Comparison of ENCODE assay signal across 23 cellular contexts in the genomic region with DNA sequence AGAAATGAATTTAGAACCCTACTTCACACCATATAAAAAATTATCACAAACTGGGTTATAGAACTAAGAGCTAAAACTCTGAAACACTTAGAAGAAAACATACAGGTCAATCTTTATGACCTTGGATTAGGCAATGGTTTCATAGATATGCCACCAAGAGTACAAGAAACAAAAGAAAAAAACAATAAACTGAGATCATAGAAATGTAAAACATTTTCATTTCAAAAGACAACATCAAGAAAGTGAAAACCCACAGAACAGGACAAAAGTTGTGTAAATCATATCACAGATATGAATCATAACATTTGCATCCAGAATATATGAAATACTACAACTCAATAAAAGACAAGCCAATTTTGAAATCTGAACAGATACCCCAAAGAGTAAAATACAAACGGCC.
DNase-seq lines count a peak whose midpoint lies in the region; ATAC-seq and TF ChIP-seq lines count a peak whose summit lies in the region.
"Had no signal": no experiment of that assay in that cellular context is flagged by ENCODE, and none has a peak within 500 bp of the region (broad histone marks: within the 10 kb centered on the region; RNA-seq: fewer than 3 reads in every experiment).

No MANE protein-coding gene starts in this region.

- H3K9me3 Mint-ChIP-seq in stimulated activated naive CD8-positive, alpha-beta T cell treated with anti-CD3 and anti-CD28 coated beads, Interleukin-15, Interleukin-2, amounts not matched to agents 100 ng/mL and 50 ng/mL, for 24 hours = peaks cover 3% of the 10 kb centered on the region
- H3K9me3 Mint-ChIP-seq in activated T-helper 2 cell treated with anti-CD3 and anti-CD28 coated beads, Interferon-gamma antibody, Interleukin-2, Interleukin-4, amounts not matched to agents 10 μg/mL and 5 μg/mL and 100 μg/mL, durations not matched to agents 14 hours and 24 hours and 36 hours = peaks cover 29% of the 10 kb centered on the region
- H3K9me3 Mint-ChIP-seq in stimulated activated naive CD8-positive, alpha-beta T cell treated with anti-CD3 and anti-CD28 coated beads, Interleukin-15, amount 100 ng/mL, for 72 hours = no peaks in the 10 kb centered on the region
- H3K9me3 Mint-ChIP-seq: activated B cell treated with CpG ODN at 0.5 μM for 24 hours had no signal

- intact Hi-C loops in activated T-helper 2 cell treated with anti-CD3 and anti-CD28 coated beads, Interferon-gamma antibody, Interleukin-2, Interleukin-4, amounts not matched to agents 10 μg/mL and 5 μg/mL and 100 μg/mL, durations not matched to agents 14 hours and 24 hours and 36 hours (cut with micrococcal nuclease) = loop anchor here (2.0 kb wide), 1 partner anchor 20 kb away; no protein-coding TSS in a partner anchor

- peaks cover 53% of the 10 kb centered on the region for H3K36me3 Mint-ChIP-seq in stimulated activated naive CD8-positive, alpha-beta T cell treated with anti-CD3 and anti-CD28 coated beads, Interleukin-15, Interleukin-2, amounts not matched to agents 100 ng/mL and 50 ng/mL, for 24 hours (ENCODE audit: low read depth)
- peaks cover 62% of the 10 kb centered on the region for H3K36me3 Mint-ChIP-seq in activated T-helper 2 cell treated with anti-CD3 and anti-CD28 coated beads, Interferon-gamma antibody, Interleukin-2, Interleukin-4, amounts not matched to agents 10 μg/mL and 5 μg/mL and 100 μg/mL, durations not matched to agents 14 hours and 24 hours and 36 hours (ENCODE audit: low read depth)

- peaks cover 26% of the 10 kb centered on the region for H3K4me1 ChIP-seq in foreskin keratinocyte
- no peaks in the 10 kb centered on the region for H3K4me1 ChIP-seq in BE2C

- peak overlapping the region; percentile 3 for H3K27ac Mint-ChIP-seq in stimulated activated naive CD8-positive, alpha-beta T cell treated with anti-CD3 and anti-CD28 coated beads, Interleukin-15, Interleukin-2, amounts not matched to agents 100 ng/mL and 50 ng/mL, for 24 hours
- peak overlapping the region; percentile 10 for H3K27ac Mint-ChIP-seq in activated T-helper 2 cell treated with anti-CD3 and anti-CD28 coated beads, Interferon-gamma antibody, Interleukin-2, Interleukin-4, amounts not matched to agents 10 μg/mL and 5 μg/mL and 100 μg/mL, durations not matched to agents 14 hours and 24 hours and 36 hours
- peak overlapping the region in 1 of 2 donors; percentile 54 for H3K27ac Mint-ChIP-seq in stimulated activated naive CD8-positive, alpha-beta T cell treated with anti-CD3 and anti-CD28 coated beads, Interleukin-15, amount 100 ng/mL, for 72 hours
- H3K27ac Mint-ChIP-seq: activated B cell treated with CpG ODN at 0.5 μM for 24 hours; progenitor cell of endocrine pancreas; T-helper 2 cell treated with Interferon-gamma antibody and Interleukin-4, amounts not matched to agents 5 μg/mL and 100 μg/mL, for 36 hours had no signal

- ATAC-seq in stimulated activated naive CD8-positive, alpha-beta T cell treated with anti-CD3 and anti-CD28 coated beads, Interleukin-15, Interleukin-2, amounts not matched to agents 100 U/mL and 50 U/mL, for 24 hours = no peak
- peak; percentile 72 for ATAC-seq in stimulated activated naive CD8-positive, alpha-beta T cell treated with anti-CD3 and anti-CD28 coated beads, Interleukin-15, amount 100 ng/mL, for 72 hours
- ATAC-seq in foreskin keratinocyte = no peak
- ATAC-seq: body of pancreas, gastroesophageal sphincter, upper lobe of right lung had no signal

- peak overlapping the region; percentile 9 for H3K4me3 Mint-ChIP-seq in stimulated activated naive CD8-positive, alpha-beta T cell treated with anti-CD3 and anti-CD28 coated beads, Interleukin-15, Interleukin-2, amounts not matched to agents 100 ng/mL and 50 ng/mL, for 24 hours
- no peak overlapping the region for H3K4me3 Mint-ChIP-seq in activated T-helper 2 cell treated with anti-CD3 and anti-CD28 coated beads, Interferon-gamma antibody, Interleukin-2, Interleukin-4, amounts not matched to agents 10 μg/mL and 5 μg/mL and 100 μg/mL, durations not matched to agents 14 hours and 24 hours and 36 hours (ENCODE audit: low read depth)
- peak overlapping the region; percentile 50 to 62 for H3K4me3 Mint-ChIP-seq in stimulated activated naive CD8-positive, alpha-beta T cell treated with anti-CD3 and anti-CD28 coated beads, Interleukin-15, amount 100 ng/mL, for 72 hours
- H3K4me3 Mint-ChIP-seq: activated B cell treated with CpG ODN at 0.5 μM for 24 hours; T-helper 2 cell treated with Interferon-gamma antibody and Interleukin-4, amounts not matched to agents 5 μg/mL and 100 μg/mL, for 36 hours had no signal

- H3K27me3 Mint-ChIP-seq in stimulated activated naive CD8-positive, alpha-beta T cell treated with anti-CD3 and anti-CD28 coated beads, Interleukin-15, Interleukin-2, amounts not matched to agents 100 ng/mL and 50 ng/mL, for 24 hours = no peaks in the 10 kb centered on the region
- H3K27me3 Mint-ChIP-seq in activated T-helper 2 cell treated with anti-CD3 and anti-CD28 coated beads, Interferon-gamma antibody, Interleukin-2, Interleukin-4, amounts not matched to agents 10 μg/mL and 5 μg/mL and 100 μg/mL, durations not matched to agents 14 hours and 24 hours and 36 hours (ENCODE audit: low read depth) = no peaks in the 10 kb centered on the region
- no peaks in the 10 kb centered on the region for H3K27me3 Mint-ChIP-seq in stimulated activated naive CD8-positive, alpha-beta T cell treated with anti-CD3 and anti-CD28 coated beads, Interleukin-15, amount 100 ng/mL, for 72 hours
- H3K27me3 Mint-ChIP-seq: activated B cell treated with CpG ODN at 0.5 μM for 24 hours, progenitor cell of endocrine pancreas had no signal

- peaks cover 2% of the 10 kb centered on the region; the same call in 1 of the 2 replicates for H3K36me3 ChIP-seq in BE2C
- H3K36me3 ChIP-seq: gastroesophageal sphincter, upper lobe of right lung had no signal

- peaks cover 83% of the 10 kb centered on the region for H3K4me1 Mint-ChIP-seq in stimulated activated naive CD8-positive, alpha-beta T cell treated with anti-CD3 and anti-CD28 coated beads, Interleukin-15, Interleukin-2, amounts not matched to agents 100 ng/mL and 50 ng/mL, for 24 hours (ENCODE audit: low read depth)
- peaks cover 39% of the 10 kb centered on the region for H3K4me1 Mint-ChIP-seq in activated T-helper 2 cell treated with anti-CD3 and anti-CD28 coated beads, Interferon-gamma antibody, Interleukin-2, Interleukin-4, amounts not matched to agents 10 μg/mL and 5 μg/mL and 100 μg/mL, durations not matched to agents 14 hours and 24 hours and 36 hours (ENCODE audit: low read depth)
- H3K4me1 Mint-ChIP-seq in stimulated activated naive CD8-positive, alpha-beta T cell treated with anti-CD3 and anti-CD28 coated beads, Interleukin-15, amount 100 ng/mL, for 72 hours = peaks cover 76% of the 10 kb centered on the region

- no peak overlapping the region for H3K4me3 ChIP-seq in fibroblast of pulmonary artery (replicated peaks; ENCODE audit: low read depth, low read length)
- no peak overlapping the region for H3K4me3 ChIP-seq in BE2C (ENCODE audit: low read depth, low read length)
- H3K4me3 ChIP-seq: body of pancreas, gastroesophageal sphincter, upper lobe of right lung had no signal

- H3K9me3 ChIP-seq in BE2C = no peaks in the 10 kb centered on the region
- H3K9me3 ChIP-seq: body of pancreas, gastroesophageal sphincter, upper lobe of right lung had no signal

- no peak overlapping the region for H3K27ac ChIP-seq in foreskin keratinocyte
- H3K27ac ChIP-seq: body of pancreas, gastroesophageal sphincter, upper lobe of right lung had no signal

- H3K27me3 ChIP-seq in foreskin keratinocyte (no peaks in the 10 kb centered on the region), BE2C (no peaks in the 10 kb centered on the region)
- H3K27me3 ChIP-seq: body of pancreas, gastroesophageal sphincter, upper lobe of right lung had no signal

- DNase-seq in stimulated activated naive CD8-positive, alpha-beta T cell treated with anti-CD3 and anti-CD28 coated beads, Interleukin-15, Interleukin-2, amounts not matched to agents 100 U/mL and 50 U/mL, for 24 hours = no peak
- DNase-seq in activated T-helper 2 cell treated with anti-CD3 and anti-CD28 coated beads, Interferon-gamma antibody, Interleukin-2, Interleukin-4, amounts not matched to agents 10 μg/mL and 5 μg/mL and 100 μg/mL, durations not matched to agents 14 hours and 24 hours and 36 hours (ENCODE audit: low spot score) = no peak
- DNase-seq in fibroblast of pulmonary artery (ENCODE audit: low read depth) (peak; percentile 57), foreskin keratinocyte (no peak), BE2C (no peak), NCI-H69 (lab: John Stamatoyannopoulos, UW) (no peak)
- no peak for DNase-seq in stimulated activated naive CD8-positive, alpha-beta T cell treated with anti-CD3 and anti-CD28 coated beads, Interleukin-15, amount 100 ng/mL, for 72 hours
- DNase-seq: activated B cell treated with CpG ODN at 0.5 μM for 24 hours, AML-193, body of pancreas, cortex of kidney, kidney glomerular epithelial cell, mesenchymal stem cell, NCI-H1417, NCI-H2171 treated with DMSO at 0.1 percent for 48 hours, NCI-H774, OCI-M1, SHP77 treated with DMSO at 0.1 percent for 48 hours, upper lobe of right lung had no signal

- no peak for TF ChIP-seq CTCF in fibroblast of pulmonary artery (IDR thresholded peaks at IDR 0.05; ENCODE audit: low read length, missing control alignments)
- no peak for TF ChIP-seq CTCF in foreskin keratinocyte (conservative IDR thresholded peaks at IDR 0.05)
- TF ChIP-seq CTCF in BE2C (IDR thresholded peaks at IDR 0.05; ENCODE audit: low read depth, low read length) = no peak
